In genomic region chr2:79721966-79722365, GRCh38 we compare ENCODE assay signal across 25 cellular contexts.
"Had no signal": no experiment of that assay in that cellular context is flagged by ENCODE, and none has a peak within 500 bp of the region (broad histone marks: within the 10 kb centered on the region; RNA-seq: fewer than 3 reads in every experiment).

No MANE protein-coding gene starts in this region.

- H3K4me1 ChIP-seq: ascending aorta, esophagus muscularis mucosa, foreskin keratinocyte, lower lobe of right lung, sigmoid colon had no signal

- H3K79me2 ChIP-seq: hepatocyte had no signal

- H3K27me3 ChIP-seq: ascending aorta, esophagus muscularis mucosa, foreskin keratinocyte, hepatocyte, neutrophil, sigmoid colon had no signal

- H3K36me3 ChIP-seq: ascending aorta, esophagus muscularis mucosa, lower lobe of right lung, neutrophil, sigmoid colon had no signal

- H3K9me3 Mint-ChIP-seq: activated CD4-positive, alpha-beta T cell treated with anti-CD3 and anti-CD28 coated beads, Interleukin-2, amount 10 ng/mL, durations not matched to agents 7 days and 5 days; dendritic cell treated with granulocyte-macrophage colony-stimulating factor and Interleukin-4, amounts not matched to agents 40 ng/mL and 50 ng/mL, for 4 days had no signal

- H3K4me3 ChIP-seq: ascending aorta, esophagus muscularis mucosa, hepatocyte, lower lobe of right lung, sigmoid colon had no signal

- H3K27ac Mint-ChIP-seq: activated CD4-positive, alpha-beta T cell treated with anti-CD3 and anti-CD28 coated beads, Interleukin-2, amount 10 ng/mL, durations not matched to agents 7 days and 5 days; activated CD8-positive, alpha-beta T cell treated with anti-CD3 and anti-CD28 coated beads, Interleukin-2, amount 10 ng/mL, durations not matched to agents 7 days and 5 days; dendritic cell treated with granulocyte-macrophage colony-stimulating factor and Interleukin-4, amounts not matched to agents 40 ng/mL and 50 ng/mL, for 4 days; natural killer cell treated with Interleukin-12 subunit alpha and Interleukin-12 subunit beta and Interleukin-15 and Interleukin-18, amount 100 ng/mL, for 72 hours had no signal

- H3K36me3 Mint-ChIP-seq: natural killer cell treated with Interleukin-12 subunit alpha and Interleukin-12 subunit beta and Interleukin-15 and Interleukin-18, amount 100 ng/mL, for 72 hours had no signal

- H3K27me3 Mint-ChIP-seq: activated CD4-positive, alpha-beta T cell treated with anti-CD3 and anti-CD28 coated beads, Interleukin-2, amount 10 ng/mL, durations not matched to agents 7 days and 5 days; dendritic cell treated with granulocyte-macrophage colony-stimulating factor and Interleukin-4, amounts not matched to agents 40 ng/mL and 50 ng/mL, for 4 days; natural killer cell treated with Interleukin-12 subunit alpha and Interleukin-12 subunit beta and Interleukin-15 and Interleukin-18, amount 100 ng/mL, for 72 hours had no signal

- H3K4me3 Mint-ChIP-seq: activated CD4-positive, alpha-beta T cell treated with anti-CD3 and anti-CD28 coated beads, Interleukin-2, amount 10 ng/mL, durations not matched to agents 7 days and 5 days; activated CD8-positive, alpha-beta T cell treated with anti-CD3 and anti-CD28 coated beads, Interleukin-2, amount 10 ng/mL, durations not matched to agents 7 days and 5 days; activated T-cell treated with anti-CD3 and anti-CD28 coated beads, Interleukin-2, amount 50 U/mL, for 4 hours; dendritic cell treated with granulocyte-macrophage colony-stimulating factor and Interleukin-4, amounts not matched to agents 40 ng/mL and 50 ng/mL, for 4 days; natural killer cell treated with Interleukin-12 subunit alpha and Interleukin-12 subunit beta and Interleukin-15 and Interleukin-18, amount 100 ng/mL, for 72 hours had no signal

- DNase-seq: activated CD4-positive, alpha-beta T cell treated with anti-CD3 and anti-CD28 coated beads, Interleukin-2, amount 10 ng/mL, durations not matched to agents 7 days and 5 days; activated CD8-positive, alpha-beta memory T cell treated with anti-CD3 and anti-CD28 coated beads, Interleukin-2, amount 50 U/mL, for 4 hours; activated CD8-positive, alpha-beta T cell treated with anti-CD3 and anti-CD28 coated beads, Interleukin-2, amount 10 ng/mL, durations not matched to agents 7 days and 5 days; activated naive CD4-positive, alpha-beta T cell treated with anti-CD3 and anti-CD28 coated beads, Interleukin-2, amount 50 U/mL, for 16 hours; activated T-cell treated with anti-CD3 and anti-CD28 coated beads, Interleukin-2, amount 50 U/mL, for 4 hours; cerebellar nuclear complex; effector CD8-positive, alpha-beta T cell; foreskin keratinocyte; islet precursor cell; lower lobe of right lung; posterior cingulate gyrus; sigmoid colon; stimulated activated CD4-positive, alpha-beta T cell treated with anti-CD3 and anti-CD28 coated beads, Interleukin-12 subunit alpha, Interleukin-12 subunit beta, amount 100 ng/mL, for 4 hours; stimulated activated CD4-positive, alpha-beta T cell treated with anti-CD3 and anti-CD28 coated beads, Interleukin-1b, Interleukin-23, amount 100 ng/mL, for 48 hours; stimulated activated CD8-positive, alpha-beta memory T cell treated with anti-CD3 and anti-CD28 coated beads, Interleukin-4, amount 100 ng/mL, for 48 hours; stimulated activated naive CD4-positive, alpha-beta T cell; T-helper 1 cell had no signal

- H3K4me2 ChIP-seq: hepatocyte had no signal

- H3K27ac ChIP-seq: ascending aorta, esophagus muscularis mucosa, foreskin keratinocyte, hepatocyte, lower lobe of right lung, neutrophil, sigmoid colon had no signal

- H2AFZ ChIP-seq: hepatocyte had no signal

- FAIRE-seq: bronchial epithelial cell, endothelial cell of umbilical vein had no signal

- H3K4me1 Mint-ChIP-seq: activated CD4-positive, alpha-beta T cell treated with anti-CD3 and anti-CD28 coated beads, Interleukin-2, amount 10 ng/mL, durations not matched to agents 7 days and 5 days had no signal

- H3K9me3 ChIP-seq: ascending aorta, esophagus muscularis mucosa, lower lobe of right lung, neutrophil, sigmoid colon had no signal
